In genomic region chr1:21911205-21912001, GRCh38 we compare ENCODE assay signal across 8 cellular contexts. TPM values are rescaled to one million over a fixed set of nuclear protein-coding genes. Genes with fewer than 3 reads are reported as not detected.
DNase-seq lines count a peak whose midpoint lies in the region; ATAC-seq and TF ChIP-seq lines count a peak whose summit lies in the region.

No MANE protein-coding gene starts in this region.

- H3K27ac ChIP-seq in esophagus (ENCODE audit: low read depth in 2 of 2, low read length in 1 of 2) = peak overlapping the region; percentile 70 to 82
- H3K27ac ChIP-seq in mesodermal cell (ENCODE audit: low read depth, low read length, severe bottlenecking) = peak overlapping the region; percentile 71
- H3K27ac ChIP-seq in testis = peak overlapping the region; percentile 2 to 85

- no peak for DNase-seq in NT2/D1 (ENCODE audit: low read depth, low spot score)
- DNase-seq in testis = peak; percentile 51
- DNase-seq in DMS79 (lab: John Stamatoyannopoulos, UW) = no peak
- no peak for DNase-seq in NCI-H526 treated with DMSO at 0.1 percent for 48 hours (lab: John Stamatoyannopoulos, UW)

- H3K4me1 ChIP-seq in NT2/D1 (ENCODE audit: insufficient read depth, insufficient read length) = peaks cover 16% of the 10 kb centered on the region
- peaks cover 29 to 32% of the 10 kb centered on the region in 2 donors for H3K4me1 ChIP-seq in esophagus (ENCODE audit: control insufficient read depth in 2 of 2, insufficient read depth in 2 of 2, low read length in 1 of 2)
- H3K4me1 ChIP-seq in mesodermal cell (ENCODE audit: control insufficient read depth, insufficient read depth, low read length, poor library complexity, severe bottlenecking) = peaks cover 40% of the 10 kb centered on the region
- peaks cover 84% of the 10 kb centered on the region for H3K4me1 ChIP-seq in testis

- H3K4me3 ChIP-seq in NT2/D1 (ENCODE audit: insufficient read length, low read depth) = no peak overlapping the region
- H3K4me3 ChIP-seq in esophagus (ENCODE audit: low read depth in 1 of 2, low read length in 2 of 2) = no peak overlapping the region
- H3K4me3 ChIP-seq in mesodermal cell (ENCODE audit: extremely low read depth, insufficient read depth, low read length, poor library complexity, severe bottlenecking) = no peak overlapping the region
- H3K4me3 ChIP-seq in testis = no peak overlapping the region

- no peak for TF ChIP-seq CTCF in testis (IDR thresholded peaks at IDR 0.05)

- H3K36me3 ChIP-seq in NT2/D1 (ENCODE audit: insufficient read depth, insufficient read length, low read length) (peaks cover 6% of the 10 kb centered on the region), esophagus (ENCODE audit: control insufficient read depth in 2 of 2, insufficient read depth in 2 of 2, low read length in 1 of 2) (no peaks in the 10 kb centered on the region), mesodermal cell (ENCODE audit: control insufficient read depth, insufficient read depth, low read length) (peaks cover 20% of the 10 kb centered on the region), testis (ENCODE audit: low read depth, missing control alignments) (no peaks in the 10 kb centered on the region)

- ATAC-seq in HG03039 (IDR thresholded peaks at IDR 0.05; ENCODE audit: unreplicated experiment) (no peak), HG02759 (IDR thresholded peaks at IDR 0.05; ENCODE audit: unreplicated experiment) (no peak)

- peak overlapping the region; percentile 32 for H3K9ac ChIP-seq in NT2/D1 (ENCODE audit: insufficient read length, low read depth)

- TF ChIP-seq POLR2A in testis (IDR thresholded peaks at IDR 0.05) = no peak

- H3K9me3 ChIP-seq in NT2/D1 (ENCODE audit: insufficient read depth, low read length) (no peaks in the 10 kb centered on the region), esophagus (ENCODE audit: control insufficient read depth in 2 of 2, insufficient read depth in 1 of 2, low read depth in 1 of 2, low read length in 1 of 2) (no peaks in the 10 kb centered on the region), mesodermal cell (ENCODE audit: control insufficient read depth, low read length) (no peaks in the 10 kb centered on the region), testis (no peaks in the 10 kb centered on the region)

- intact Hi-C loops in testis (cut with DNase I; ENCODE audit: low total_unique reads) = no loop called here

- H3K27me3 ChIP-seq in NT2/D1 (ENCODE audit: insufficient read depth, insufficient read length) = no peaks in the 10 kb centered on the region
- no peaks in the 10 kb centered on the region for H3K27me3 ChIP-seq in esophagus (ENCODE audit: control insufficient read depth in 1 of 2, insufficient read depth in 2 of 2, low read length in 2 of 2)
- no peaks in the 10 kb centered on the region for H3K27me3 ChIP-seq in testis

- WGBS in esophagus, 2 donors = 21 to 40% methylated on average over 10 of the region's 10 CpGs
- WGBS in mesodermal cell (ENCODE audit: insufficient coverage in 2 of 2), 2 experiments = 39 to 46% methylated on average over 5 to 6 of the region's 10 CpGs
- 22 to 49% methylated on average over 5 to 10 of the region's 10 CpGs for WGBS in testis, 2 donors

RNA-seq across cellular contexts. Expression of gene HSPG2, which starts 25.7 kb away (rescaled TPM):
- 10 to 100 TPM; 37.6 to 55.0 TPM for polyA plus RNA-seq in esophagus
- 162 TPM for polyA plus RNA-seq in mesodermal cell (2013, experiment 1 of 2)
- polyA plus RNA-seq in mesodermal cell (2013, experiment 2 of 2) = 102 TPM
- total RNA-seq in testis = 10 to 100 TPM; 51.8 to 54.2 TPM
- 72.1 TPM for polyA plus RNA-seq in testis (ENCODE audit: insufficient read depth, low read depth, low replicate concordance)
